ENCODE assay signal across 21 cellular contexts in genomic region chr20:57213291-57213690, GRCh38. TPM values are rescaled to one million over a fixed set of nuclear protein-coding genes. Genes with fewer than 3 reads are reported as not detected.
"Had no signal": no experiment of that assay in that cellular context is flagged by ENCODE, and none has a peak within 500 bp of the region (broad histone marks: within the 10 kb centered on the region; RNA-seq: fewer than 3 reads in every experiment).

No MANE protein-coding gene starts in this region.

- H3K36me3 ChIP-seq: adrenal gland, thoracic aorta, upper lobe of right lung had no signal

- H3K27ac ChIP-seq: psoas muscle, upper lobe of right lung had no signal

- H3K4me3 ChIP-seq: adrenal gland, lung, psoas muscle, skin epidermis, upper lobe of right lung had no signal

- H3K4me1 Mint-ChIP-seq: stimulated activated naive CD8-positive, alpha-beta T cell treated with anti-CD3 and anti-CD28 coated beads, Interleukin-15, amount 100 ng/mL, for 72 hours had no signal

- H3K9me3 ChIP-seq: adrenal gland, psoas muscle, thoracic aorta, upper lobe of right lung had no signal

- H3K4me1 ChIP-seq: adrenal gland, psoas muscle, upper lobe of right lung had no signal

- H3K27ac Mint-ChIP-seq: activated naive CD4-positive, alpha-beta T cell treated with anti-CD3 and anti-CD28 coated beads, Interleukin-2, amount 50 U/mL, for 72 hours; effector memory CD8-positive, alpha-beta T cell; mesothelial cell of epicardium; nephron progenitor cell; stimulated activated naive CD8-positive, alpha-beta T cell treated with anti-CD3 and anti-CD28 coated beads, Interleukin-15, amount 100 ng/mL, for 72 hours; T-helper 1 cell treated with Interleukin-12 subunit alpha and Interleukin-12 subunit beta and Interleukin-4 antibody, amounts not matched to agents 30 μg/mL and 1 μg/mL, for 36 hours had no signal

- H3K4me3 Mint-ChIP-seq: effector memory CD8-positive, alpha-beta T cell; mesothelial cell of epicardium; nephron progenitor cell; stimulated activated naive CD8-positive, alpha-beta T cell treated with anti-CD3 and anti-CD28 coated beads, Interleukin-15, amount 100 ng/mL, for 72 hours; T-helper 1 cell treated with Interleukin-12 subunit alpha and Interleukin-12 subunit beta and Interleukin-4 antibody, amounts not matched to agents 30 μg/mL and 1 μg/mL, for 36 hours had no signal

- DNase-seq: activated CD4-positive, alpha-beta T cell treated with anti-CD3 and anti-CD28 coated beads, Interleukin-2, amount 50 U/mL, for 1 hour; activated CD8-positive, alpha-beta memory T cell treated with anti-CD3 and anti-CD28 coated beads, Interleukin-2, amount 50 U/mL, for 4 hours; activated gamma-delta T cell; activated T-cell treated with anti-CD3 and anti-CD28 coated beads, Interleukin-2, amount 50 U/mL, for 48 hours; effector memory CD8-positive, alpha-beta T cell; foreskin fibroblast; nephron progenitor cell; stimulated activated CD4-positive, alpha-beta T cell treated with anti-CD3 and anti-CD28 coated beads, Interleukin-4, amount 100 ng/mL, for 1 hour; stimulated activated naive CD8-positive, alpha-beta T cell treated with anti-CD3 and anti-CD28 coated beads, Interleukin-15, amount 100 ng/mL, for 72 hours; upper lobe of right lung had no signal

- H3K36me3 Mint-ChIP-seq: activated naive CD4-positive, alpha-beta T cell treated with anti-CD3 and anti-CD28 coated beads, Interleukin-2, amount 50 U/mL, for 72 hours had no signal

- H3K27me3 ChIP-seq: adrenal gland, upper lobe of right lung had no signal

- H3K9me3 Mint-ChIP-seq: activated naive CD4-positive, alpha-beta T cell treated with anti-CD3 and anti-CD28 coated beads, Interleukin-2, amount 50 U/mL, for 72 hours; effector memory CD8-positive, alpha-beta T cell; mesothelial cell of epicardium; stimulated activated naive CD8-positive, alpha-beta T cell treated with anti-CD3 and anti-CD28 coated beads, Interleukin-15, amount 100 ng/mL, for 72 hours; T-helper 1 cell treated with Interleukin-12 subunit alpha and Interleukin-12 subunit beta and Interleukin-4 antibody, amounts not matched to agents 30 μg/mL and 1 μg/mL, for 36 hours had no signal

- ATAC-seq: activated naive CD4-positive, alpha-beta T cell treated with anti-CD3 and anti-CD28 coated beads, Interleukin-2, amount 50 U/mL, for 72 hours; effector memory CD8-positive, alpha-beta T cell; stimulated activated naive CD8-positive, alpha-beta T cell treated with anti-CD3 and anti-CD28 coated beads, Interleukin-15, amount 100 ng/mL, for 72 hours had no signal

- FAIRE-seq: islet of Langerhans had no signal

RNA-seq across cellular contexts. Expression of gene BMP7, which starts 53.1 kb away (rescaled TPM):
- total RNA-seq: activated naive CD4-positive, alpha-beta T cell treated with anti-CD3 and anti-CD28 coated beads, Interleukin-2, amount 50 U/mL, for 72 hours; dermis microvascular lymphatic vessel endothelial cell; osteocyte; psoas muscle had no signal
